Comparison of ENCODE assay signal across 15 cellular contexts in genomic region chr13:114048463-114048862, GRCh38.
DNase-seq lines count a peak whose midpoint lies in the region; ATAC-seq lines count a peak whose summit lies in the region.
"Had no signal": no experiment of that assay in that cellular context is flagged by ENCODE, and none has a peak within 500 bp of the region (broad histone marks: within the 10 kb centered on the region; RNA-seq: fewer than 3 reads in every experiment).

No MANE protein-coding gene starts in this region.

- H3K9ac ChIP-seq in BLaER1 (peak overlapping the region; percentile 53; the same call in 1 of the 2 replicates), mucosa of rectum (ENCODE audit: low read depth in 1 of 2, low read length in 2 of 2) (no peak overlapping the region)

- peaks cover 81% of the 10 kb centered on the region for H3K4me1 ChIP-seq in BLaER1
- peaks cover 21 to 35% of the 10 kb centered on the region in 2 donors for H3K4me1 ChIP-seq in mucosa of rectum (ENCODE audit: control insufficient read depth in 2 of 2, insufficient read depth in 2 of 2, low read length in 2 of 2)
- H3K4me1 ChIP-seq: adrenal gland had no signal

- peaks cover 38% of the 10 kb centered on the region for H3K4me1 Mint-ChIP-seq in activated T-helper 17 cell treated with anti-CD3 and anti-CD28 coated beads, Interleukin-2, amount 50 U/mL, for 72 hours

- peaks cover 35% of the 10 kb centered on the region for H3K36me3 ChIP-seq in BLaER1
- peaks cover 0 to 2% of the 10 kb centered on the region in 2 donors for H3K36me3 ChIP-seq in mucosa of rectum (ENCODE audit: control insufficient read depth in 2 of 2, insufficient read depth in 2 of 2, low read length in 2 of 2)
- H3K36me3 ChIP-seq: adrenal gland had no signal

- H4K20me1 ChIP-seq in BLaER1, result peaks cover 90% of the 10 kb centered on the region

- H3K27ac ChIP-seq in BLaER1 (peak overlapping the region; percentile 77), mucosa of rectum (ENCODE audit: low read depth in 2 of 2, low read length in 2 of 2) (peak overlapping the region; percentile 69 to 72)
- H3K27ac ChIP-seq: adrenal gland, gastroesophageal sphincter had no signal

- H3K9me3 Mint-ChIP-seq in activated T-helper 17 cell treated with anti-CD3 and anti-CD28 coated beads, Interleukin-2, amount 50 U/mL, for 72 hours, result no peaks in the 10 kb centered on the region
- H3K9me3 Mint-ChIP-seq: activated T-helper 2 cell treated with anti-CD3 and anti-CD28 coated beads, Interferon-gamma antibody, Interleukin-2, Interleukin-4, amounts not matched to agents 10 μg/mL and 5 μg/mL and 100 μg/mL, durations not matched to agents 14 hours and 24 hours and 36 hours had no signal

- peak overlapping the region; percentile 94 for H3K4me2 ChIP-seq in BLaER1

- no peaks in the 10 kb centered on the region for H3K9me3 ChIP-seq in BLaER1
- no peaks in the 10 kb centered on the region for H3K9me3 ChIP-seq in mucosa of rectum (ENCODE audit: control insufficient read depth in 2 of 2, low read length in 2 of 2)
- H3K9me3 ChIP-seq: adrenal gland, gastroesophageal sphincter had no signal

- H3K36me3 Mint-ChIP-seq in activated T-helper 17 cell treated with anti-CD3 and anti-CD28 coated beads, Interleukin-2, amount 50 U/mL, for 72 hours (ENCODE audit: low read depth), result peaks cover 56% of the 10 kb centered on the region

- H3K4me3 ChIP-seq in BLaER1 (peak overlapping the region; percentile 39), mucosa of rectum (ENCODE audit: low read length in 2 of 2) (peak overlapping the region in 1 of 2 donors; percentile 7)
- H3K4me3 ChIP-seq: adrenal gland, gastroesophageal sphincter had no signal

- no peak overlapping the region for H3K27ac Mint-ChIP-seq in activated T-helper 17 cell treated with anti-CD3 and anti-CD28 coated beads, Interleukin-2, amount 50 U/mL, for 72 hours

- no peaks in the 10 kb centered on the region for H3K27me3 Mint-ChIP-seq in activated T-helper 17 cell treated with anti-CD3 and anti-CD28 coated beads, Interleukin-2, amount 50 U/mL, for 72 hours

- H3K4me3 Mint-ChIP-seq in activated T-helper 17 cell treated with anti-CD3 and anti-CD28 coated beads, Interleukin-2, amount 50 U/mL, for 72 hours, result peak overlapping the region; percentile 85

- H3K27me3 ChIP-seq in BLaER1 (no peaks in the 10 kb centered on the region), mucosa of rectum (ENCODE audit: control insufficient read depth in 2 of 2, insufficient read depth in 2 of 2, low read length in 2 of 2) (no peaks in the 10 kb centered on the region)
- H3K27me3 ChIP-seq: adrenal gland, gastroesophageal sphincter had no signal

- ATAC-seq in GM19438 (IDR thresholded peaks at IDR 0.05; ENCODE audit: low read depth, unreplicated experiment), result peak; percentile 11
- ATAC-seq in activated T-helper 17 cell treated with anti-CD3 and anti-CD28 coated beads, Interleukin-2, amount 50 U/mL, for 72 hours (replicated peaks), result no peak
- ATAC-seq: gastroesophageal sphincter had no signal

- DNase-seq in globus pallidus (ENCODE audit: low spot score) (no peak), amniotic stem cell (lab: John Stamatoyannopoulos, UW) (no peak), NCI-H2196 treated with DMSO at 0.1 percent for 48 hours (lab: John Stamatoyannopoulos, UW; ENCODE audit: unreplicated experiment) (no peak), GF-D8 (lab: John Stamatoyannopoulos, UW) (no peak)
- DNase-seq: adrenal gland, DMS53, islet precursor cell, NCI-H1092, SHP77 had no signal
